17 cellular contexts compared by ENCODE assay signal in the genomic region with DNA sequence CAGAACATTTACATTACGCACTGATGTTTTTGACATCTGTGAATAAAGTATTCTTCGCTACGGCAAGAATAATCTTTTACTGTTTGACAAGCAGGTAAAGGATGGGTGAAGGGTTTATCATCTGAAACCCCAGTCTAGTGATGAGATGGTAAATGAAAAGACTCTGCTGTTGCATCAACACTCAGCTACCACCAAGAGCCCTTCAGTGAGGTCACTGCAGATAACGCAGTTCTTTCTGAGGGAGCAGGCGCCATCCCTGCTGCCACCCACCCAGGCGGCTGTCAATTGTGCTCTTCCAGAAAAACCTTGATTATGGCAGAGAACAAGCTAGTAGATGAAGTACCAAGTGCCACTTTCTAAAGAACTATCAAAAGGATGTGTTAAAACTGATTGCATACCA. TPM values are rescaled to one million over a fixed set of nuclear protein-coding genes. Genes with fewer than 3 reads are reported as not detected.
DNase-seq lines count a peak whose midpoint lies in the region; ATAC-seq and TF ChIP-seq lines count a peak whose summit lies in the region.
"Had no signal": no experiment of that assay in that cellular context is flagged by ENCODE, and none has a peak within 500 bp of the region (broad histone marks: within the 10 kb centered on the region; RNA-seq: fewer than 3 reads in every experiment).

No MANE protein-coding gene starts in this region.

- no peak overlapping the region for H3K27ac ChIP-seq in body of pancreas

- no peaks in the 10 kb centered on the region for H3K27me3 ChIP-seq in body of pancreas

- ATAC-seq in body of pancreas: no peak

- peaks cover 0 to 11% of the 10 kb centered on the region in 2 donors for H3K36me3 ChIP-seq in body of pancreas (replicated peaks in 1 of 2; ENCODE audit: insufficient read depth in 1 of 2, low read depth in 2 of 2)

- H3K4me3 ChIP-seq in body of pancreas: no peak overlapping the region
- H3K4me3 ChIP-seq: A549, K562, SK-N-MC had no signal

- H3K27me3 Mint-ChIP-seq in glutamatergic neuron (ENCODE audit: unreplicated experiment): no peaks in the 10 kb centered on the region
- H3K27me3 Mint-ChIP-seq: CD4-positive, alpha-beta T cell had no signal

- WGBS in body of pancreas, 2 donors: 82 to 92% methylated on average over 6 of the region's 6 CpGs

- TF ChIP-seq POLR2A in body of pancreas (IDR thresholded peaks at IDR 0.05): no peak

- H3K4me3 Mint-ChIP-seq in glutamatergic neuron (ENCODE audit: unreplicated experiment): no peak overlapping the region
- H3K4me3 Mint-ChIP-seq: CD4-positive, alpha-beta T cell had no signal

- H3K4me1 ChIP-seq in body of pancreas: peaks cover 19% of the 10 kb centered on the region
- H3K4me1 ChIP-seq: Caco-2 had no signal

- H3K9me3 ChIP-seq in body of pancreas: no peaks in the 10 kb centered on the region
- H3K9me3 ChIP-seq: A549, Caco-2 had no signal

- DNase-seq in NCI-H2227 (lab: John Stamatoyannopoulos, UW; ENCODE audit: unreplicated experiment) (peak; percentile 34), NCI-H2227 treated with DMSO at 0.1 percent for 48 hours (lab: John Stamatoyannopoulos, UW) (no peak), DMS153 (lab: John Stamatoyannopoulos, UW) (peak; percentile 27), NCI-H187 (lab: John Stamatoyannopoulos, UW) (peak; percentile 36 to 59), glutamatergic neuron (no peak), body of pancreas (no peak)
- no peak for DNase-seq in activated effector memory CD4-positive, alpha-beta T cell treated with Interleukin-2 at 50 U/mL for 16 hours
- DNase-seq: Caco-2; CD4-positive, alpha-beta T cell; DMS79; NCI-H2029 treated with DMSO at 0.1 percent for 48 hours; NCI-H526 treated with DMSO at 0.1 percent for 48 hours had no signal

- H3K9me3 Mint-ChIP-seq in glutamatergic neuron (ENCODE audit: unreplicated experiment): no peaks in the 10 kb centered on the region
- H3K9me3 Mint-ChIP-seq: CD4-positive, alpha-beta T cell had no signal

- H3K27ac Mint-ChIP-seq in glutamatergic neuron (ENCODE audit: unreplicated experiment): peak overlapping the region; percentile 17
- H3K27ac Mint-ChIP-seq: CD4-positive, alpha-beta T cell had no signal

- peaks cover 5% of the 10 kb centered on the region for H3K36me3 Mint-ChIP-seq in glutamatergic neuron (ENCODE audit: unreplicated experiment)

- intact Hi-C loops in body of pancreas (cut with DNase I): no loop called here

- no peak for TF ChIP-seq CTCF in glutamatergic neuron (IDR thresholded peaks at IDR 0.05; ENCODE audit: partially characterized antibody, unreplicated experiment)
- TF ChIP-seq CTCF in body of pancreas (IDR thresholded peaks at IDR 0.05): no peak

- no peaks in the 10 kb centered on the region for H3K4me1 Mint-ChIP-seq in glutamatergic neuron (ENCODE audit: low read depth, unreplicated experiment)

RNA-seq across cellular contexts. Expression of a gene that starts 58.7 kb away (rescaled TPM):
- total RNA-seq in glutamatergic neuron (ENCODE audit: unreplicated experiment): not detected
- total RNA-seq in body of pancreas: not detected
- total RNA-seq: Caco-2; CD4-positive, alpha-beta T cell; H1; K562; RPMI7951 had no signal

RNA-seq across cellular contexts. Expression of a gene that starts 58.9 kb away (rescaled TPM):
- total RNA-seq in glutamatergic neuron (ENCODE audit: unreplicated experiment): not detected
- total RNA-seq in body of pancreas: not detected
- total RNA-seq: Caco-2; CD4-positive, alpha-beta T cell; H1; K562; RPMI7951 had no signal

Comparison
In these comparisons a context has a peak if more than half of its experiments do, and no peak if none do; other contexts are left out.
1. DNase-seq: peak in NCI-H2227 (single experiment), DMS153 (single experiment) and NCI-H187 (2 of 2); none in NCI-H2227 treated with DMSO at 0.1 percent for 48 hours (single experiment), glutamatergic neuron (single experiment), body of pancreas (0 of 4) and activated effector memory CD4-positive, alpha-beta T cell treated with Interleukin-2 at 50 U/mL for 16 hours (single experiment).